Comparison of ENCODE assay signal across 20 cellular contexts in the genomic region with DNA sequence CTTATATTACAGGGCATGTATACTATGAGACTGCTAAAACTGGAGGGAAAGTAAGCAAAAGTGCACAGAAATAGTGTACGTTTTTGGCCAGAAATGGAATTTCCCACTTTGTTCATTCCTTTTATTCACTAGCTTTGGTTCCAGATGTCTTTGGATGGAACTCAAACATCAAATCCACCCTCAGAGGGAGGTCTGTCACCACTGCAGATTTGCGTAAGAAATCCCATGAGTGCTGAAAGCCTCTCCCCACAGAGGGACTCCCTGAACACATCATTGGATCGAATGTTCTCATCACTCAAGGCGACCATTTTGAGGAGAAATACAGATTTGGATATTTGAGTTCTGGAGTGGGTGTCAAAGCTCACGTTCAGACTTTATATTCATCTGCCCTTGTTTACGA.
DNase-seq lines count a peak whose midpoint lies in the region; ATAC-seq and TF ChIP-seq lines count a peak whose summit lies in the region.
"Had no signal": no experiment of that assay in that cellular context is flagged by ENCODE, and none has a peak within 500 bp of the region (broad histone marks: within the 10 kb centered on the region; RNA-seq: fewer than 3 reads in every experiment).

No MANE protein-coding gene starts in this region.

- H3K27me3 ChIP-seq in left ventricle myocardium inferior (ENCODE audit: low read depth) (no peaks in the 10 kb centered on the region), mesenchymal stem cell (ENCODE audit: control insufficient read depth in 1 of 2, insufficient read depth in 1 of 2, low read length in 2 of 2) (no peaks in the 10 kb centered on the region), uterus (no peaks in the 10 kb centered on the region)

- H3K4me1 ChIP-seq in left ventricle myocardium inferior (peaks cover 46% of the 10 kb centered on the region), mesenchymal stem cell (ENCODE audit: control insufficient read depth, insufficient read depth, low read depth, low read length) (peaks cover 28% of the 10 kb centered on the region), uterus (peaks cover 8 to 12% of the 10 kb centered on the region in 2 donors)

- H3K9ac ChIP-seq in mesenchymal stem cell (ENCODE audit: low read length) = no peak overlapping the region

- H3K18ac ChIP-seq in mesenchymal stem cell (ENCODE audit: low read depth in 1 of 2, low read length in 2 of 2) = peak overlapping the region; percentile 63 to 69

- no peak overlapping the region for H3K23ac ChIP-seq in mesenchymal stem cell (ENCODE audit: low read length in 2 of 2)

- H2AFZ ChIP-seq in mesenchymal stem cell (ENCODE audit: low read depth, low read length) = no peak overlapping the region

- peak overlapping the region in 1 of 2 experiments; percentile 71 for H3K4ac ChIP-seq in mesenchymal stem cell (ENCODE audit: low read depth in 1 of 2, low read length in 2 of 2)

- peak overlapping the region; percentile 99 for H3K27ac Mint-ChIP-seq in chondrocyte (ENCODE audit: unreplicated experiment)
- no peak overlapping the region for H3K27ac Mint-ChIP-seq in activated naive CD4-positive, alpha-beta T cell treated with anti-CD3 and anti-CD28 coated beads for 36 hours
- no peak overlapping the region for H3K27ac Mint-ChIP-seq in stimulated activated effector memory CD8-positive, alpha-beta T cell treated with anti-CD3 and anti-CD28 coated beads, Interleukin-12 subunit alpha, Interleukin-12 subunit beta, amount 100 ng/mL, for 72 hours
- H3K27ac Mint-ChIP-seq: CD8-positive, alpha-beta memory T cell had no signal

- H3K4me3 Mint-ChIP-seq in chondrocyte (ENCODE audit: unreplicated experiment) = no peak overlapping the region
- H3K4me3 Mint-ChIP-seq in activated naive CD4-positive, alpha-beta T cell treated with anti-CD3 and anti-CD28 coated beads for 36 hours = no peak overlapping the region
- no peak overlapping the region for H3K4me3 Mint-ChIP-seq in stimulated activated effector memory CD8-positive, alpha-beta T cell treated with anti-CD3 and anti-CD28 coated beads, Interleukin-12 subunit alpha, Interleukin-12 subunit beta, amount 100 ng/mL, for 72 hours
- H3K4me3 Mint-ChIP-seq: CD8-positive, alpha-beta memory T cell had no signal

- no peak overlapping the region for H3K4me2 ChIP-seq in mesenchymal stem cell (ENCODE audit: low read length, poor library complexity, severe bottlenecking)

- peak overlapping the region; percentile 74 for H2AK5ac ChIP-seq in mesenchymal stem cell (ENCODE audit: low read length, severe bottlenecking)

- no peak for TF ChIP-seq POLR2A in uterus (IDR thresholded peaks at IDR 0.05)

- peaks cover 75% of the 10 kb centered on the region for H3K36me3 Mint-ChIP-seq in chondrocyte (ENCODE audit: low read depth)
- no peaks in the 10 kb centered on the region for H3K36me3 Mint-ChIP-seq in activated naive CD4-positive, alpha-beta T cell treated with anti-CD3 and anti-CD28 coated beads for 36 hours (ENCODE audit: low read depth)
- no peaks in the 10 kb centered on the region for H3K36me3 Mint-ChIP-seq in stimulated activated effector memory CD8-positive, alpha-beta T cell treated with anti-CD3 and anti-CD28 coated beads, Interleukin-12 subunit alpha, Interleukin-12 subunit beta, amount 100 ng/mL, for 72 hours
- H3K36me3 Mint-ChIP-seq: CD8-positive, alpha-beta memory T cell had no signal

- H3K9me3 ChIP-seq in left ventricle myocardium inferior (replicated peaks) (no peaks in the 10 kb centered on the region), mesenchymal stem cell (ENCODE audit: control insufficient read depth, low read length) (no peaks in the 10 kb centered on the region), uterus (no peaks in the 10 kb centered on the region)

- no peak overlapping the region for H4K91ac ChIP-seq in mesenchymal stem cell (ENCODE audit: low read length)

- peaks cover 18% of the 10 kb centered on the region for H3K36me3 ChIP-seq in left ventricle myocardium inferior
- H3K36me3 ChIP-seq in mesenchymal stem cell (ENCODE audit: control insufficient read depth in 1 of 2, insufficient read depth in 2 of 2, low read depth in 1 of 2, low read length in 2 of 2) = peaks cover 4 to 66% of the 10 kb centered on the region in 2 experiments
- no peaks in the 10 kb centered on the region for H3K36me3 ChIP-seq in uterus

- H3K9me3 Mint-ChIP-seq in chondrocyte (ENCODE audit: low read depth) = no peaks in the 10 kb centered on the region
- H3K9me3 Mint-ChIP-seq in activated naive CD4-positive, alpha-beta T cell treated with anti-CD3 and anti-CD28 coated beads for 36 hours = no peaks in the 10 kb centered on the region
- H3K9me3 Mint-ChIP-seq in stimulated activated effector memory CD8-positive, alpha-beta T cell treated with anti-CD3 and anti-CD28 coated beads, Interleukin-12 subunit alpha, Interleukin-12 subunit beta, amount 100 ng/mL, for 72 hours = no peaks in the 10 kb centered on the region
- H3K9me3 Mint-ChIP-seq: CD8-positive, alpha-beta memory T cell had no signal

- peaks cover 94% of the 10 kb centered on the region for H3K4me1 Mint-ChIP-seq in chondrocyte (ENCODE audit: low read depth)
- peaks cover 13% of the 10 kb centered on the region for H3K4me1 Mint-ChIP-seq in activated naive CD4-positive, alpha-beta T cell treated with anti-CD3 and anti-CD28 coated beads for 36 hours (ENCODE audit: low read depth)
- peaks cover 6% of the 10 kb centered on the region for H3K4me1 Mint-ChIP-seq in stimulated activated effector memory CD8-positive, alpha-beta T cell treated with anti-CD3 and anti-CD28 coated beads, Interleukin-12 subunit alpha, Interleukin-12 subunit beta, amount 100 ng/mL, for 72 hours
- H3K4me1 Mint-ChIP-seq: CD8-positive, alpha-beta memory T cell had no signal

- no peak overlapping the region for H3K4me3 ChIP-seq in left ventricle myocardium inferior
- no peak overlapping the region for H3K4me3 ChIP-seq in mesenchymal stem cell (ENCODE audit: insufficient read depth in 1 of 2, low read depth in 1 of 2, low read length in 2 of 2)
- H3K4me3 ChIP-seq in uterus = no peak overlapping the region

- H3K79me1 ChIP-seq in mesenchymal stem cell (replicated peaks; ENCODE audit: low read length, poor library complexity, severe bottlenecking) = peaks cover 4% of the 10 kb centered on the region

- intact Hi-C loops in left ventricle myocardium inferior (cut with micrococcal nuclease) (no loop called here), Right ventricle myocardium inferior (cut with DNase I) (no loop called here), uterus (cut with DNase I; ENCODE audit: low total_unique reads) (no loop called here)
- intact Hi-C loops in activated naive CD4-positive, alpha-beta T cell treated with anti-CD3 and anti-CD28 coated beads for 36 hours (cut with micrococcal nuclease) = no loop called here

- TF ChIP-seq CTCF in left ventricle myocardium inferior (IDR thresholded peaks at IDR 0.05; ENCODE audit: borderline replicate concordance) = no peak
- no peak for TF ChIP-seq CTCF in chondrocyte (IDR thresholded peaks at IDR 0.05)
- TF ChIP-seq CTCF in uterus (IDR thresholded peaks at IDR 0.05) = no peak

- no peak overlapping the region for H2BK5ac ChIP-seq in mesenchymal stem cell (ENCODE audit: low read depth, low read length, poor library complexity, severe bottlenecking)

- H3K14ac ChIP-seq in mesenchymal stem cell (ENCODE audit: low read length in 2 of 2) = no peak overlapping the region

- 83% methylated on average over 6 of the region's 6 CpGs for WGBS in mesenchymal stem cell

- DNase-seq in left ventricle myocardium inferior (no peak), Right ventricle myocardium inferior (ENCODE audit: missing footprints) (no peak), chondrocyte (ENCODE audit: low spot score) (no peak), mesenchymal stem cell (peak; percentile 35), uterus (no peak)
- no peak for DNase-seq in activated naive CD4-positive, alpha-beta T cell treated with anti-CD3 and anti-CD28 coated beads for 36 hours
- DNase-seq in stimulated activated effector memory CD8-positive, alpha-beta T cell treated with anti-CD3 and anti-CD28 coated beads, Interleukin-12 subunit alpha, Interleukin-12 subunit beta, amount 100 ng/mL, for 72 hours (ENCODE audit: low spot score in 2 of 2) = no peak
- no peak for DNase-seq in stimulated activated naive CD4-positive, alpha-beta T cell treated with Interleukin-2 at 50 U/mL for 16 hours (lab: John Stamatoyannopoulos, UW)
- DNase-seq: C1 segment of cervical spinal cord; CD8-positive, alpha-beta memory T cell; DMS79; KBM-7; MV-4-11; NCI-H1417; NCI-H187; NCI-H2107; NCI-H510A treated with DMSO at 0.1 percent for 48 hours; NCI-H82; OCI-M1; SHP77 treated with DMSO at 0.1 percent for 48 hours had no signal

- ATAC-seq in Right ventricle myocardium inferior = no peak
- no peak for ATAC-seq in stimulated activated effector memory CD8-positive, alpha-beta T cell treated with anti-CD3 and anti-CD28 coated beads, Interleukin-12 subunit alpha, Interleukin-12 subunit beta, amount 100 ng/mL, for 72 hours

- H3K27ac ChIP-seq in left ventricle myocardium inferior (replicated peaks) = peak overlapping the region; percentile 42
- no peak overlapping the region for H3K27ac ChIP-seq in mesenchymal stem cell (ENCODE audit: low read length, poor library complexity, severe bottlenecking)
- H3K27ac ChIP-seq in uterus = peak overlapping the region; percentile 29 to 51

- CTCF ChIA-PET in activated naive CD4-positive, alpha-beta T cell treated with anti-CD3 and anti-CD28 coated beads for 36 hours (lab: Charles Lee) = interaction anchor here (1.4 kb wide), 1 partner anchor 43 kb away, joined by 3 read pairs; no protein-coding TSS in a partner anchor

- H4K8ac ChIP-seq in mesenchymal stem cell (ENCODE audit: low read length) = no peak overlapping the region

- H2BK12ac ChIP-seq in mesenchymal stem cell (ENCODE audit: low read length in 2 of 2) = peak overlapping the region; percentile 15 to 55

- H2BK15ac ChIP-seq in mesenchymal stem cell (ENCODE audit: low read depth, poor library complexity, severe bottlenecking) = no peak overlapping the region

- no peaks in the 10 kb centered on the region for H3K27me3 Mint-ChIP-seq in chondrocyte (ENCODE audit: low read depth)
- no peaks in the 10 kb centered on the region for H3K27me3 Mint-ChIP-seq in activated naive CD4-positive, alpha-beta T cell treated with anti-CD3 and anti-CD28 coated beads for 36 hours (ENCODE audit: low read depth)

- no peak overlapping the region for H2BK120ac ChIP-seq in mesenchymal stem cell (ENCODE audit: low read depth, low read length)
